In the genomic region with DNA sequence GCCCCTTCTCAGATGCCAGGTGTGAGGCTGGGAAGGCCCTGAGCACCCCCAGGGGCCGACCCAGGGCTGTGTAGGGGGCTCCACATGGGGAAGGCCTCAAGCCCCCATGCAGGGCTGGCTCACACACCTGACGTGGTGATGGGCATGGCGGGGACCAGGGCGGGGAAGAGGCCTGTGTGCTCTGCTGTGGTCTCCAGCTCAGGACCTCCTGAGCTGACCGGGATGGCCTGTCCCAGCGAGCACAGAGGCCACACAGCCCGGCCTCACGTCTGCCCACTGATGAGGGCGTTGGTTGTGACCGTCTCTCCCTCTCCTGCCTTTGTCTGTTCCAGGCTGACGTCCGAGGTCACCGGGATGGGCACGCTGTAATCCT, we compare ENCODE assay signal across 26 cellular contexts.
"Had no signal": no experiment of that assay in that cellular context is flagged by ENCODE, and none has a peak within 500 bp of the region (broad histone marks: within the 10 kb centered on the region; RNA-seq: fewer than 3 reads in every experiment).

No MANE protein-coding gene starts in this region.

- H3K36me3 ChIP-seq: brain microvascular endothelial cell, cardiac muscle cell, Peyer's patch had no signal

- H3K4me3 ChIP-seq: cardiac muscle cell, Peyer's patch had no signal

- H3K36me3 Mint-ChIP-seq: activated CD4-positive, alpha-beta memory T cell treated with anti-CD3 and anti-CD28 coated beads for 36 hours; activated naive CD4-positive, alpha-beta T cell treated with anti-CD3 and anti-CD28 coated beads, Interleukin-2, amount 10 ng/mL, durations not matched to agents 7 days and 5 days; activated naive CD8-positive, alpha-beta T cell treated with anti-CD3 and anti-CD28 coated beads for 36 hours; T-cell had no signal

- H3K9me3 Mint-ChIP-seq: activated CD4-positive, alpha-beta memory T cell treated with anti-CD3 and anti-CD28 coated beads for 36 hours; activated CD4-positive, alpha-beta T cell treated with anti-CD3 and anti-CD28 coated beads, Interleukin-2, amount 10 ng/mL, durations not matched to agents 7 days and 5 days; activated naive CD4-positive, alpha-beta T cell treated with anti-CD3 and anti-CD28 coated beads, Interleukin-2, amount 10 ng/mL, durations not matched to agents 7 days and 5 days; activated naive CD8-positive, alpha-beta T cell treated with anti-CD3 and anti-CD28 coated beads for 36 hours; activated T-helper 17 cell treated with anti-CD3 and anti-CD28 coated beads, Interleukin-2, amount 50 U/mL, for 72 hours; T-cell had no signal

- H3K4me1 Mint-ChIP-seq: activated CD4-positive, alpha-beta T cell treated with anti-CD3 and anti-CD28 coated beads, Interleukin-2, amount 10 ng/mL, durations not matched to agents 7 days and 5 days; activated naive CD4-positive, alpha-beta T cell treated with anti-CD3 and anti-CD28 coated beads, Interleukin-2, amount 10 ng/mL, durations not matched to agents 7 days and 5 days; activated naive CD8-positive, alpha-beta T cell treated with anti-CD3 and anti-CD28 coated beads for 36 hours; activated T-helper 17 cell treated with anti-CD3 and anti-CD28 coated beads, Interleukin-2, amount 50 U/mL, for 72 hours had no signal

- H3K27me3 ChIP-seq: brain microvascular endothelial cell, cardiac muscle cell, Peyer's patch had no signal

- H3K9me3 ChIP-seq: Peyer's patch had no signal

- H3K27ac ChIP-seq: brain microvascular endothelial cell, cardiac muscle cell, Peyer's patch, VCaP had no signal

- H3K27ac Mint-ChIP-seq: activated CD4-positive, alpha-beta memory T cell treated with anti-CD3 and anti-CD28 coated beads for 36 hours; activated CD4-positive, alpha-beta T cell treated with anti-CD3 and anti-CD28 coated beads, Interleukin-2, amount 10 ng/mL, durations not matched to agents 7 days and 5 days; activated naive CD4-positive, alpha-beta T cell treated with anti-CD3 and anti-CD28 coated beads, Interleukin-2, amount 10 ng/mL, durations not matched to agents 7 days and 5 days; activated naive CD8-positive, alpha-beta T cell treated with anti-CD3 and anti-CD28 coated beads for 36 hours; activated T-helper 17 cell treated with anti-CD3 and anti-CD28 coated beads, Interleukin-2, amount 50 U/mL, for 72 hours; T-cell had no signal

- H3K4me3 Mint-ChIP-seq: activated CD4-positive, alpha-beta memory T cell treated with anti-CD3 and anti-CD28 coated beads for 36 hours; activated CD4-positive, alpha-beta T cell treated with anti-CD3 and anti-CD28 coated beads, Interleukin-2, amount 10 ng/mL, durations not matched to agents 7 days and 5 days; activated naive CD4-positive, alpha-beta T cell treated with anti-CD3 and anti-CD28 coated beads, Interleukin-2, amount 10 ng/mL, durations not matched to agents 7 days and 5 days; activated naive CD8-positive, alpha-beta T cell treated with anti-CD3 and anti-CD28 coated beads for 36 hours; activated T-helper 17 cell treated with anti-CD3 and anti-CD28 coated beads, Interleukin-2, amount 50 U/mL, for 72 hours; T-cell had no signal

- H3K27me3 Mint-ChIP-seq: activated CD4-positive, alpha-beta memory T cell treated with anti-CD3 and anti-CD28 coated beads for 36 hours; activated CD4-positive, alpha-beta T cell treated with anti-CD3 and anti-CD28 coated beads, Interleukin-2, amount 10 ng/mL, durations not matched to agents 7 days and 5 days; activated naive CD8-positive, alpha-beta T cell treated with anti-CD3 and anti-CD28 coated beads for 36 hours; activated T-helper 17 cell treated with anti-CD3 and anti-CD28 coated beads, Interleukin-2, amount 50 U/mL, for 72 hours; T-cell had no signal

- ATAC-seq: activated T-helper 17 cell treated with anti-CD3 and anti-CD28 coated beads, Interleukin-2, amount 50 U/mL, for 72 hours; T-cell had no signal

- DNase-seq: activated CD4-positive, alpha-beta memory T cell treated with anti-CD3 and anti-CD28 coated beads for 36 hours; activated CD4-positive, alpha-beta T cell treated with anti-CD3 and anti-CD28 coated beads, Interleukin-2, amount 10 ng/mL, durations not matched to agents 7 days and 5 days; activated CD4-positive, CD25-positive, alpha-beta regulatory T cell; activated gamma-delta T cell treated with Interleukin-2 at 50 U/mL for 16 hours; activated naive CD4-positive, alpha-beta T cell treated with anti-CD3 and anti-CD28 coated beads, Interleukin-2, amount 10 ng/mL, durations not matched to agents 7 days and 5 days; activated naive CD8-positive, alpha-beta T cell treated with anti-CD3 and anti-CD28 coated beads for 36 hours; activated T-cell treated with anti-CD3 and anti-CD28 coated beads for 4 hours; activated T-cell treated with anti-CD3 and anti-CD28 coated beads, Interleukin-2, amount 50 U/mL, for 48 hours; brain microvascular endothelial cell; Karpas-422; MM.1S; NCI-H1105; NCI-H1436; NCI-H187; NCI-H2081; NCI-H510A treated with DMSO at 0.1 percent for 48 hours; NK-92 treated with Interleukin-12 subunit alpha and Interleukin-12 subunit beta, amount 100 ng/mL, for 24 hours; OCI-M1; SHP77 treated with DMSO at 0.1 percent for 48 hours; T-cell; T-helper 2 cell; T1000 had no signal

- H3K4me1 ChIP-seq: Peyer's patch had no signal
